ENCODE assay signal across 8 cellular contexts in genomic region chr6:42449917-42450313, GRCh38.
DNase-seq lines count a peak whose midpoint lies in the region; ATAC-seq and TF ChIP-seq lines count a peak whose summit lies in the region.

No MANE protein-coding gene starts in this region.

- no peaks in the 10 kb centered on the region for H3K9me3 Mint-ChIP-seq in stimulated activated effector memory CD8-positive, alpha-beta T cell treated with anti-CD3 and anti-CD28 coated beads, Interleukin-12 subunit alpha, Interleukin-12 subunit beta, amount 100 ng/mL, for 72 hours

- H3K4me3 Mint-ChIP-seq in stimulated activated effector memory CD8-positive, alpha-beta T cell treated with anti-CD3 and anti-CD28 coated beads, Interleukin-12 subunit alpha, Interleukin-12 subunit beta, amount 100 ng/mL, for 72 hours: peak overlapping the region; percentile 94

- DNase-seq in NCI-H82 (lab: John Stamatoyannopoulos, UW) (peak; percentile 45), NCI-H82 treated with DMSO at 0.1 percent for 48 hours (lab: John Stamatoyannopoulos, UW; ENCODE audit: unreplicated experiment) (no peak), SW480 (ENCODE audit: low spot score) (peak; percentile 7), fibroblast of pulmonary artery (ENCODE audit: low read depth) (no peak), NCI-H128 (lab: John Stamatoyannopoulos, UW; ENCODE audit: unreplicated experiment) (no peak), cerebellar nuclear complex (lab: John Stamatoyannopoulos, UW) (no peak)
- DNase-seq in stimulated activated effector memory CD8-positive, alpha-beta T cell treated with anti-CD3 and anti-CD28 coated beads, Interleukin-12 subunit alpha, Interleukin-12 subunit beta, amount 100 ng/mL, for 72 hours (ENCODE audit: low spot score in 2 of 2): no peak
- no peak for DNase-seq in stimulated activated CD4-positive, alpha-beta T cell treated with anti-CD3 and anti-CD28 coated beads, Interleukin-4, amount 100 ng/mL, for 1 hour

- no peak for ATAC-seq in stimulated activated effector memory CD8-positive, alpha-beta T cell treated with anti-CD3 and anti-CD28 coated beads, Interleukin-12 subunit alpha, Interleukin-12 subunit beta, amount 100 ng/mL, for 72 hours

- H3K27ac Mint-ChIP-seq in stimulated activated effector memory CD8-positive, alpha-beta T cell treated with anti-CD3 and anti-CD28 coated beads, Interleukin-12 subunit alpha, Interleukin-12 subunit beta, amount 100 ng/mL, for 72 hours: peak overlapping the region; percentile 92

- TF ChIP-seq CTCF in fibroblast of pulmonary artery (IDR thresholded peaks at IDR 0.05; ENCODE audit: low read length, missing control alignments): no peak

- peaks cover 61% of the 10 kb centered on the region for H3K4me1 Mint-ChIP-seq in stimulated activated effector memory CD8-positive, alpha-beta T cell treated with anti-CD3 and anti-CD28 coated beads, Interleukin-12 subunit alpha, Interleukin-12 subunit beta, amount 100 ng/mL, for 72 hours

- H3K4me3 ChIP-seq in fibroblast of pulmonary artery (replicated peaks; ENCODE audit: low read depth, low read length): peak overlapping the region; percentile 71

- peaks cover 16% of the 10 kb centered on the region for H3K36me3 Mint-ChIP-seq in stimulated activated effector memory CD8-positive, alpha-beta T cell treated with anti-CD3 and anti-CD28 coated beads, Interleukin-12 subunit alpha, Interleukin-12 subunit beta, amount 100 ng/mL, for 72 hours

Comparison
In these comparisons a context has a peak if more than half of its experiments do, and no peak if none do; other contexts are left out.
1. DNase-seq: peak in NCI-H82 (single experiment) and SW480 (single experiment); none in NCI-H82 treated with DMSO at 0.1 percent for 48 hours (single experiment), fibroblast of pulmonary artery (single experiment), stimulated activated effector memory CD8-positive, alpha-beta T cell treated with anti-CD3 and anti-CD28 coated beads, Interleukin-12 subunit alpha, Interleukin-12 subunit beta, amount 100 ng/mL, for 72 hours (0 of 2), NCI-H128 (single experiment), cerebellar nuclear complex (0 of 2) and stimulated activated CD4-positive, alpha-beta T cell treated with anti-CD3 and anti-CD28 coated beads, Interleukin-4, amount 100 ng/mL, for 1 hour (single experiment).